13 cellular contexts compared by ENCODE assay signal in genomic region chr5:111548992-111549649, GRCh38. TPM values are rescaled to one million over a fixed set of nuclear protein-coding genes. Genes with fewer than 3 reads are reported as not detected.
DNase-seq lines count a peak whose midpoint lies in the region; ATAC-seq and TF ChIP-seq lines count a peak whose summit lies in the region.
"Had no signal": no experiment of that assay in that cellular context is flagged by ENCODE, and none has a peak within 500 bp of the region (broad histone marks: within the 10 kb centered on the region; RNA-seq: fewer than 3 reads in every experiment).

No MANE protein-coding gene starts in this region.

- 23% methylated on average over 6 of the region's 6 CpGs for WGBS in right lobe of liver (ENCODE audit: insufficient coverage, low coverage, low lambda C conversion rate, missing lambda C conversion rate)

- no peak for TF ChIP-seq POLR2A in right lobe of liver (IDR thresholded peaks at IDR 0.05)

- in situ Hi-C loops in ACHN (cut with HindIII; ENCODE audit: low pct_ligation_motif_present, low pct_unique_long_range_greater_than_20kb, low sequenced_read_pairs), result no loop called here

- H3K9me3 Mint-ChIP-seq in effector memory CD8-positive, alpha-beta T cell, result no peaks in the 10 kb centered on the region
- H3K9me3 Mint-ChIP-seq: activated naive CD4-positive, alpha-beta T cell treated with anti-CD3 and anti-CD28 coated beads, Interleukin-2, amount 10 ng/mL, durations not matched to agents 7 days and 5 days; central memory CD8-positive, alpha-beta T cell; neural progenitor cell had no signal

- no peak for TF ChIP-seq CTCF in right lobe of liver (IDR thresholded peaks at IDR 0.05)

- H3K4me1 ChIP-seq in right lobe of liver, result peaks cover 0 to 16% (median 0%) of the 10 kb centered on the region in 4 donors

- H3K4me1 Mint-ChIP-seq in effector memory CD8-positive, alpha-beta T cell (ENCODE audit: low read depth in 2 of 2), result peaks cover 0 to 4% of the 10 kb centered on the region in 2 donors

- H3K36me3 Mint-ChIP-seq in effector memory CD8-positive, alpha-beta T cell (ENCODE audit: insufficient read depth), result peaks cover 2% of the 10 kb centered on the region
- H3K36me3 Mint-ChIP-seq: activated naive CD4-positive, alpha-beta T cell treated with anti-CD3 and anti-CD28 coated beads, Interleukin-2, amount 10 ng/mL, durations not matched to agents 7 days and 5 days; neural progenitor cell had no signal

- no peaks in the 10 kb centered on the region for H3K9me3 ChIP-seq in right lobe of liver

- no peak overlapping the region for H3K27ac Mint-ChIP-seq in effector memory CD8-positive, alpha-beta T cell
- H3K27ac Mint-ChIP-seq: activated naive CD4-positive, alpha-beta T cell treated with anti-CD3 and anti-CD28 coated beads, Interleukin-2, amount 10 ng/mL, durations not matched to agents 7 days and 5 days; neural progenitor cell had no signal

- DNase-seq in DMS79 treated with DMSO at 0.1 percent for 48 hours (lab: John Stamatoyannopoulos, UW), result peak; percentile 89
- DNase-seq in M059J (ENCODE audit: low read depth), result peak; percentile 81
- DNase-seq in amniotic epithelial cell (ENCODE audit: low read depth), result peak; percentile 49
- peak in 1 of 3 donors; percentile 19 for DNase-seq in right lobe of liver
- no peak for DNase-seq in NCI-H524 (lab: John Stamatoyannopoulos, UW)
- DNase-seq in effector memory CD8-positive, alpha-beta T cell, result no peak
- no peak for DNase-seq in ACHN
- DNase-seq: activated CD4-positive, CD25-positive, alpha-beta regulatory T cell; activated naive CD4-positive, alpha-beta T cell treated with anti-CD3 and anti-CD28 coated beads, Interleukin-2, amount 10 ng/mL, durations not matched to agents 7 days and 5 days; C1 segment of cervical spinal cord had no signal

- no peak overlapping the region for H3K27ac ChIP-seq in right lobe of liver
- H3K27ac ChIP-seq: neural progenitor cell had no signal

- H3K36me3 ChIP-seq in right lobe of liver, result no peaks in the 10 kb centered on the region
- H3K36me3 ChIP-seq: neural progenitor cell had no signal

- intact Hi-C loops in right lobe of liver (cut with DNase I), result no loop called here

- ATAC-seq in right lobe of liver (peak; percentile 74 to 79 (median 74)), GM19328 (IDR thresholded peaks at IDR 0.05; ENCODE audit: unreplicated experiment) (no peak)
- no peak for ATAC-seq in effector memory CD8-positive, alpha-beta T cell (replicated peaks)

- no peaks in the 10 kb centered on the region for H3K27me3 ChIP-seq in right lobe of liver
- H3K27me3 ChIP-seq: neural progenitor cell had no signal

- no peak overlapping the region for H3K4me3 ChIP-seq in right lobe of liver
- H3K4me3 ChIP-seq: neural progenitor cell had no signal

- no peak overlapping the region for H3K4me3 Mint-ChIP-seq in effector memory CD8-positive, alpha-beta T cell
- H3K4me3 Mint-ChIP-seq: activated naive CD4-positive, alpha-beta T cell treated with anti-CD3 and anti-CD28 coated beads, Interleukin-2, amount 10 ng/mL, durations not matched to agents 7 days and 5 days; central memory CD8-positive, alpha-beta T cell; neural progenitor cell had no signal

- H3K27me3 Mint-ChIP-seq in effector memory CD8-positive, alpha-beta T cell, result peaks cover 27 to 52% of the 10 kb centered on the region in 2 donors

RNA-seq across cellular contexts. Expression of gene STARD4, which starts 36.8 kb away (rescaled TPM):
- 38.5 and 56.4 TPM in 2 replicates for total RNA-seq in M059J (2014; rRNA removed; shearing (Covaris generic))
- 10 to 100 TPM in 4 of 6 experiments, 1 to 10 TPM in 2; 6.4 to 30.5 (median 18.1) TPM for total RNA-seq in right lobe of liver

Comparison
In these comparisons a context has a peak if more than half of its experiments do, and no peak if none do; other contexts are left out.
1. DNase-seq: peak in DMS79 treated with DMSO at 0.1 percent for 48 hours (single experiment), M059J (single experiment) and amniotic epithelial cell (single experiment); none in NCI-H524 (0 of 2), effector memory CD8-positive, alpha-beta T cell (0 of 3) and ACHN (single experiment).
2. ATAC-seq: peak in right lobe of liver (4 of 4); none in GM19328 (single experiment) and effector memory CD8-positive, alpha-beta T cell (single experiment).